Comparison of ENCODE assay signal across 17 cellular contexts in the genomic region with DNA sequence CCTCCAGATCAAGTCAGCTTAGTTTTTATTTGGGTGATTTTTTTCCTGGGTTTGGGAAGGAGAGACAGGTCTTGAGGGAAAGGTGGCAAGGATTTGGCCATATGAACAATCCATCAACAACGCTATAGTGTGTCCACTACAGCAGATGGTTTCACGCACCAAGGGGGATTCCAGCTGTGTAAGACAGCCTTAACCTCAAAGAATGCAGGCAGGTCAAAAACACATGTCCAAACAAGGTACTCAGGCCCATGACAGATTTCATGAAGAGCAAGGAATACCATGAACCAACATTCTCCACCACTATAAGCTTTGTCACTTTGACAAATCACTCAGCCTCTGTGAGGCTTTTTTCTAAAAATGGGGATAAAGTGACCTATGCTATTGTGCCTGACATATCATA. TPM values are rescaled to one million over a fixed set of nuclear protein-coding genes. Genes with fewer than 3 reads are reported as not detected.
DNase-seq lines count a peak whose midpoint lies in the region; ATAC-seq and TF ChIP-seq lines count a peak whose summit lies in the region.
"Had no signal": no experiment of that assay in that cellular context is flagged by ENCODE, and none has a peak within 500 bp of the region (broad histone marks: within the 10 kb centered on the region; RNA-seq: fewer than 3 reads in every experiment).

No MANE protein-coding gene starts in this region.

- H3K27ac Mint-ChIP-seq in stimulated activated naive CD8-positive, alpha-beta T cell treated with anti-CD3 and anti-CD28 coated beads, Interleukin-15, Interleukin-2, amounts not matched to agents 100 ng/mL and 50 ng/mL, for 24 hours, result peak overlapping the region; percentile 91
- no peak overlapping the region for H3K27ac Mint-ChIP-seq in central memory CD8-positive, alpha-beta T cell (ENCODE audit: low read depth)
- H3K27ac Mint-ChIP-seq: memory B cell had no signal

- no peaks in the 10 kb centered on the region for H3K9me3 Mint-ChIP-seq in stimulated activated naive CD8-positive, alpha-beta T cell treated with anti-CD3 and anti-CD28 coated beads, Interleukin-15, Interleukin-2, amounts not matched to agents 100 ng/mL and 50 ng/mL, for 24 hours
- H3K9me3 Mint-ChIP-seq in central memory CD8-positive, alpha-beta T cell, result no peaks in the 10 kb centered on the region
- H3K9me3 Mint-ChIP-seq: effector memory CD8-positive, alpha-beta T cell; memory B cell had no signal

- H3K79me2 ChIP-seq in Karpas-422 (ENCODE audit: low read length), result peaks cover 14% of the 10 kb centered on the region

- no peak overlapping the region for H3K9ac ChIP-seq in Karpas-422 (ENCODE audit: low read length)
- H3K9ac ChIP-seq: SK-N-SH had no signal

- H3K27me3 Mint-ChIP-seq in stimulated activated naive CD8-positive, alpha-beta T cell treated with anti-CD3 and anti-CD28 coated beads, Interleukin-15, Interleukin-2, amounts not matched to agents 100 ng/mL and 50 ng/mL, for 24 hours, result no peaks in the 10 kb centered on the region
- no peaks in the 10 kb centered on the region for H3K27me3 Mint-ChIP-seq in central memory CD8-positive, alpha-beta T cell
- H3K27me3 Mint-ChIP-seq: effector memory CD8-positive, alpha-beta T cell; memory B cell had no signal

- H3K4me1 Mint-ChIP-seq in stimulated activated naive CD8-positive, alpha-beta T cell treated with anti-CD3 and anti-CD28 coated beads, Interleukin-15, Interleukin-2, amounts not matched to agents 100 ng/mL and 50 ng/mL, for 24 hours (ENCODE audit: low read depth), result peaks cover 59% of the 10 kb centered on the region
- H3K4me1 Mint-ChIP-seq in central memory CD8-positive, alpha-beta T cell, result peaks cover 28% of the 10 kb centered on the region

- peak overlapping the region; percentile 90 for H3K4me3 Mint-ChIP-seq in stimulated activated naive CD8-positive, alpha-beta T cell treated with anti-CD3 and anti-CD28 coated beads, Interleukin-15, Interleukin-2, amounts not matched to agents 100 ng/mL and 50 ng/mL, for 24 hours
- peak overlapping the region; percentile 29 for H3K4me3 Mint-ChIP-seq in central memory CD8-positive, alpha-beta T cell
- H3K4me3 Mint-ChIP-seq: effector memory CD8-positive, alpha-beta T cell; memory B cell had no signal

- H3K4me2 ChIP-seq in Karpas-422 (ENCODE audit: low read depth, low read length, poor library complexity, severe bottlenecking), result no peak overlapping the region
- H3K4me2 ChIP-seq: SK-N-SH had no signal

- no peaks in the 10 kb centered on the region for H3K9me3 ChIP-seq in Karpas-422 (ENCODE audit: low read length)
- H3K9me3 ChIP-seq: Peyer's patch, SK-N-SH had no signal

- peaks cover 8% of the 10 kb centered on the region; the same call in 1 of the 2 replicates for H3K36me3 ChIP-seq in Karpas-422 (ENCODE audit: insufficient read depth, low read length)
- H3K36me3 ChIP-seq: Peyer's patch had no signal

- no peak overlapping the region for H3K27ac ChIP-seq in Karpas-422 (ENCODE audit: low read length)
- H3K27ac ChIP-seq: Peyer's patch had no signal

- H3K27me3 ChIP-seq in Karpas-422 (ENCODE audit: low read length), result no peaks in the 10 kb centered on the region
- H3K27me3 ChIP-seq: Peyer's patch had no signal

- H3K36me3 Mint-ChIP-seq in stimulated activated naive CD8-positive, alpha-beta T cell treated with anti-CD3 and anti-CD28 coated beads, Interleukin-15, Interleukin-2, amounts not matched to agents 100 ng/mL and 50 ng/mL, for 24 hours (ENCODE audit: low read depth), result peaks cover 27% of the 10 kb centered on the region
- H3K36me3 Mint-ChIP-seq in central memory CD8-positive, alpha-beta T cell (ENCODE audit: insufficient read depth), result peaks cover 14% of the 10 kb centered on the region

- peaks cover 6% of the 10 kb centered on the region; the same call in 1 of the 2 replicates for H4K20me1 ChIP-seq in Karpas-422 (ENCODE audit: insufficient read depth, low read depth, low read length)

- no peak overlapping the region for H2AFZ ChIP-seq in Karpas-422 (ENCODE audit: low read length)

- peaks cover 33% of the 10 kb centered on the region for H3K4me1 ChIP-seq in Karpas-422 (ENCODE audit: low read length)

- no peaks in the 10 kb centered on the region for H3K9me2 ChIP-seq in Karpas-422 (replicated peaks; ENCODE audit: insufficient read depth, low read length)
- H3K9me2 ChIP-seq: SK-N-SH had no signal

- no peak for DNase-seq in stimulated activated naive CD8-positive, alpha-beta T cell treated with anti-CD3 and anti-CD28 coated beads, Interleukin-15, Interleukin-2, amounts not matched to agents 100 U/mL and 50 U/mL, for 24 hours
- DNase-seq in Karpas-422 (peak; percentile 40), NCI-H1105 (lab: John Stamatoyannopoulos, UW) (no peak)
- DNase-seq in central memory CD8-positive, alpha-beta T cell (ENCODE audit: low spot score in 2 of 2), result no peak
- DNase-seq: DMS53; effector memory CD8-positive, alpha-beta T cell; KBM-7; NCI-H1105 treated with DMSO at 0.1 percent for 48 hours; NCI-H2107; Peyer's patch; SK-N-SH; stimulated activated naive CD4-positive, alpha-beta T cell; trophoblast cell had no signal

- no peak overlapping the region for H3K4me3 ChIP-seq in Karpas-422 (ENCODE audit: low read length)
- H3K4me3 ChIP-seq: Peyer's patch had no signal

- no peak for ATAC-seq in stimulated activated naive CD8-positive, alpha-beta T cell treated with anti-CD3 and anti-CD28 coated beads, Interleukin-15, Interleukin-2, amounts not matched to agents 100 U/mL and 50 U/mL, for 24 hours
- ATAC-seq in central memory CD8-positive, alpha-beta T cell (replicated peaks; ENCODE audit: extremely low read depth, poor library complexity, severe bottlenecking), result no peak
- ATAC-seq in SK-N-SH treated with all-trans-retinoic acid at 6 μM for 48 hours (no peak), GM21619 (IDR thresholded peaks at IDR 0.05; ENCODE audit: unreplicated experiment) (no peak)
- ATAC-seq: effector memory CD8-positive, alpha-beta T cell had no signal

TF ChIP-seq in SK-N-SH treated with all-trans-retinoic acid at 6 μM for 48 hours, 23 proteins besides CTCF, POLR2A, EP300 and RAD21:
- TF ChIP-seq ISL1 (CRISPR knock-in tag; IDR thresholded peaks at IDR 0.05), result no peak
- TF ChIP-seq TOX (CRISPR knock-in tag; IDR thresholded peaks at IDR 0.05; ENCODE audit: borderline replicate concordance), result no peak
- TF ChIP-seq SNAI2 (CRISPR knock-in tag; IDR thresholded peaks at IDR 0.05), result no peak
- TF ChIP-seq TCF4 (CRISPR knock-in tag; IDR thresholded peaks at IDR 0.05; ENCODE audit: borderline replicate concordance), result no peak
- no peak for TF ChIP-seq ZNF8 (CRISPR knock-in tag; IDR thresholded peaks at IDR 0.05)
- TF ChIP-seq CSDC2 (CRISPR knock-in tag; IDR thresholded peaks at IDR 0.05), result no peak
- TF ChIP-seq, protein P1, sequence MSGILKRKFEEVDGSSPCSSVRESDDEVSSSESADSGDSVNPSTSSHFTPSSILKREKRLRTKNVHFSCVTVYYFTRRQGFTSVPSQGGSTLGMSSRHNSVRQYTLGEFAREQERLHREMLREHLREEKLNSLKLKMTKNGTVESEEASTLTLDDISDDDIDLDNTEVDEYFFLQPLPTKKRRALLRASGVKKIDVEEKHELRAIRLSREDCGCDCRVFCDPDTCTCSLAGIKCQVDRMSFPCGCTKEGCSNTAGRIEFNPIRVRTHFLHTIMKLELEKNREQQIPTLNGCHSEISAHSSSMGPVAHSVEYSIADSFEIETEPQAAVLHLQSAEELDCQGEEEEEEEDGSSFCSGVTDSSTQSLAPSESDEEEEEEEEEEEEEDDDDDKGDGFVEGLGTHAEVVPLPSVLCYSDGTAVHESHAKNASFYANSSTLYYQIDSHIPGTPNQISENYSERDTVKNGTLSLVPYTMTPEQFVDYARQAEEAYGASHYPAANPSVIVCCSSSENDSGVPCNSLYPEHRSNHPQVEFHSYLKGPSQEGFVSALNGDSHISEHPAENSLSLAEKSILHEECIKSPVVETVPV (CRISPR knock-in tag; IDR thresholded peaks at IDR 0.05), result no peak
- no peak for TF ChIP-seq BACH2 (CRISPR knock-in tag; IDR thresholded peaks at IDR 0.05; ENCODE audit: borderline replicate concordance)
- no peak for TF ChIP-seq ZNF565 (CRISPR knock-in tag; conservative IDR thresholded peaks at IDR 0.05; ENCODE audit: low read depth)
- TF ChIP-seq GLIS3 (CRISPR knock-in tag; IDR thresholded peaks at IDR 0.05), result no peak
- TF ChIP-seq, protein P2, sequence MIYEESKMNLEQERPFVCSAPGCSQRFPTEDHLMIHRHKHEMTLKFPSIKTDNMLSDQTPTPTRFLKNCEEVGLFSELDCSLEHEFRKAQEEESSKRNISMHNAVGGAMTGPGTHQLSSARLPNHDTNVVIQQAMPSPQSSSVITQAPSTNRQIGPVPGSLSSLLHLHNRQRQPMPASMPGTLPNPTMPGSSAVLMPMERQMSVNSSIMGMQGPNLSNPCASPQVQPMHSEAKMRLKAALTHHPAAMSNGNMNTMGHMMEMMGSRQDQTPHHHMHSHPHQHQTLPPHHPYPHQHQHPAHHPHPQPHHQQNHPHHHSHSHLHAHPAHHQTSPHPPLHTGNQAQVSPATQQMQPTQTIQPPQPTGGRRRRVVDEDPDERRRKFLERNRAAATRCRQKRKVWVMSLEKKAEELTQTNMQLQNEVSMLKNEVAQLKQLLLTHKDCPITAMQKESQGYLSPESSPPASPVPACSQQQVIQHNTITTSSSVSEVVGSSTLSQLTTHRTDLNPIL (CRISPR knock-in tag; IDR thresholded peaks at IDR 0.05; ENCODE audit: low read depth), result no peak

RNA-seq across cellular contexts. Expression of gene AIF1, which starts 2.0 kb away (rescaled TPM):
- total RNA-seq in Karpas-422 (2014; rRNA removed; shearing (Covaris generic); ENCODE audit: low replicate concordance), result 0.76 TPM in 1 of 2 replicates, not detected in the other

RNA-seq across cellular contexts. Expression of gene PRRC2A, which starts 3.5 kb away (rescaled TPM):
- total RNA-seq in Karpas-422 (2014; rRNA removed; shearing (Covaris generic); ENCODE audit: low replicate concordance), result 123 and 147 TPM in 2 replicates

RNA-seq across cellular contexts. Expression of gene NCR3, which starts 24.2 kb away (rescaled TPM):
- not detected in 2 replicates for total RNA-seq in Karpas-422 (2014; rRNA removed; shearing (Covaris generic); ENCODE audit: low replicate concordance)
- total RNA-seq: Peyer's patch had no signal

RNA-seq across cellular contexts. Expression of gene LST1, which starts 30.9 kb away (rescaled TPM):
- 5.1 and 6.6 TPM in 2 replicates for total RNA-seq in Karpas-422 (2014; rRNA removed; shearing (Covaris generic); ENCODE audit: low replicate concordance)

RNA-seq across cellular contexts. Expression of gene LTB, which starts 34.8 kb away (rescaled TPM):
- 74.1 and 241 TPM in 2 replicates for total RNA-seq in Karpas-422 (2014; rRNA removed; shearing (Covaris generic); ENCODE audit: low replicate concordance)
